Comparison of ENCODE assay signal across 1 cellular context in the genomic region with DNA sequence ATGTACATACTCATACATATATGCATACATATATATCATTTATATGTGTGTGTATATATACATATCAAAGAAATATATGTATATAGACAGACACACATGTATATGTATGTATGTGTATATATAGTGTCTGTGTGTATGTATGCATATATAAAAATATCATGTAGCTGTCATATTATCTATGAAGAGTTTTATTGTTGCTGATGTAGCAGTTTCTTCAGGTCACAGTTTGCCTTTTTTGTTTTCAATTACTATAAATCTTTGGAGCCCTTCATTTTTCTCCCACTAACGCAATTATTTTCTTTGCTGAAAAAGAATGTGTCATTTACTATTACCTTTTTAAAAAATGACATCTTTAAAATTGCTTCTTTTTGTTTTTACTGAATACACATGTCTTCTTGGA.
TF ChIP-seq lines count a peak whose summit lies in the region.

No MANE protein-coding gene starts in this region.

TF ChIP-seq in K562, 482 proteins besides CTCF, POLR2A, EP300 and RAD21 (continued from another document):
- TF ChIP-seq, protein P1, sequence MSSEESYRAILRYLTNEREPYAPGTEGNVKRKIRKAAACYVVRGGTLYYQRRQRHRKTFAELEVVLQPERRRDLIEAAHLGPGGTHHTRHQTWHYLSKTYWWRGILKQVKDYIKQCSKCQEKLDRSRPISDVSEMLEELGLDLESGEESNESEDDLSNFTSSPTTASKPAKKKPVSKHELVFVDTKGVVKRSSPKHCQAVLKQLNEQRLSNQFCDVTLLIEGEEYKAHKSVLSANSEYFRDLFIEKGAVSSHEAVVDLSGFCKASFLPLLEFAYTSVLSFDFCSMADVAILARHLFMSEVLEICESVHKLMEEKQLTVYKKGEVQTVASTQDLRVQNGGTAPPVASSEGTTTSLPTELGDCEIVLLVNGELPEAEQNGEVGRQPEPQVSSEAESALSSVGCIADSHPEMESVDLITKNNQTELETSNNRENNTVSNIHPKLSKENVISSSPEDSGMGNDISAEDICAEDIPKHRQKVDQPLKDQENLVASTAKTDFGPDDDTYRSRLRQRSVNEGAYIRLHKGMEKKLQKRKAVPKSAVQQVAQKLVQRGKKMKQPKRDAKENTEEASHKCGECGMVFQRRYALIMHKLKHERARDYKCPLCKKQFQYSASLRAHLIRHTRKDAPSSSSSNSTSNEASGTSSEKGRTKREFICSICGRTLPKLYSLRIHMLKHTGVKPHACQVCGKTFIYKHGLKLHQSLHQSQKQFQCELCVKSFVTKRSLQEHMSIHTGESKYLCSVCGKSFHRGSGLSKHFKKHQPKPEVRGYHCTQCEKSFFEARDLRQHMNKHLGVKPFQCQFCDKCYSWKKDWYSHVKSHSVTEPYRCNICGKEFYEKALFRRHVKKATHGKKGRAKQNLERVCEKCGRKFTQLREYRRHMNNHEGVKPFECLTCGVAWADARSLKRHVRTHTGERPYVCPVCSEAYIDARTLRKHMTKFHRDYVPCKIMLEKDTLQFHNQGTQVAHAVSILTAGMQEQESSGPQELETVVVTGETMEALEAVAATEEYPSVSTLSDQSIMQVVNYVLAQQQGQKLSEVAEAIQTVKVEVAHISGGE (CRISPR knock-in tag; IDR thresholded peaks at IDR 0.05), result no peak
- no peak for TF ChIP-seq ATF7 (IDR thresholded peaks at IDR 0.05)
- no peak for TF ChIP-seq ZNF354B (CRISPR knock-in tag; IDR thresholded peaks at IDR 0.05)
- TF ChIP-seq, protein P2, sequence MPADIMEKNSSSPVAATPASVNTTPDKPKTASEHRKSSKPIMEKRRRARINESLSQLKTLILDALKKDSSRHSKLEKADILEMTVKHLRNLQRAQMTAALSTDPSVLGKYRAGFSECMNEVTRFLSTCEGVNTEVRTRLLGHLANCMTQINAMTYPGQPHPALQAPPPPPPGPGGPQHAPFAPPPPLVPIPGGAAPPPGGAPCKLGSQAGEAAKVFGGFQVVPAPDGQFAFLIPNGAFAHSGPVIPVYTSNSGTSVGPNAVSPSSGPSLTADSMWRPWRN (IDR thresholded peaks at IDR 0.05; ENCODE audit: low read depth), result no peak
- TF ChIP-seq, protein P3, sequence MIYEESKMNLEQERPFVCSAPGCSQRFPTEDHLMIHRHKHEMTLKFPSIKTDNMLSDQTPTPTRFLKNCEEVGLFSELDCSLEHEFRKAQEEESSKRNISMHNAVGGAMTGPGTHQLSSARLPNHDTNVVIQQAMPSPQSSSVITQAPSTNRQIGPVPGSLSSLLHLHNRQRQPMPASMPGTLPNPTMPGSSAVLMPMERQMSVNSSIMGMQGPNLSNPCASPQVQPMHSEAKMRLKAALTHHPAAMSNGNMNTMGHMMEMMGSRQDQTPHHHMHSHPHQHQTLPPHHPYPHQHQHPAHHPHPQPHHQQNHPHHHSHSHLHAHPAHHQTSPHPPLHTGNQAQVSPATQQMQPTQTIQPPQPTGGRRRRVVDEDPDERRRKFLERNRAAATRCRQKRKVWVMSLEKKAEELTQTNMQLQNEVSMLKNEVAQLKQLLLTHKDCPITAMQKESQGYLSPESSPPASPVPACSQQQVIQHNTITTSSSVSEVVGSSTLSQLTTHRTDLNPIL (CRISPR knock-in tag; IDR thresholded peaks at IDR 0.05), result no peak
- no peak for TF ChIP-seq SP1 (CRISPR knock-in tag; IDR thresholded peaks at IDR 0.05)
- peak; percentile 45; the same call in 1 of the 2 replicates for TF ChIP-seq MAFG (tag; conservative IDR thresholded peaks at IDR 0.05)
- TF ChIP-seq C11orf30 (IDR thresholded peaks at IDR 0.05; ENCODE audit: low read depth), result peak; percentile 25; the same call in 1 of the 2 replicates
- peak; percentile 38; the same call in 1 of the 2 replicates for TF ChIP-seq MAFF (IDR thresholded peaks at IDR 0.05; ENCODE audit: low read length)
- TF ChIP-seq ZNF785 (CRISPR knock-in tag; IDR thresholded peaks at IDR 0.05), result no peak
- TF ChIP-seq, protein P4, sequence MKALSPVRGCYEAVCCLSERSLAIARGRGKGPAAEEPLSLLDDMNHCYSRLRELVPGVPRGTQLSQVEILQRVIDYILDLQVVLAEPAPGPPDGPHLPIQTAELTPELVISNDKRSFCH (CRISPR knock-in tag; IDR thresholded peaks at IDR 0.05), result no peak
- TF ChIP-seq, protein P4 (tag; IDR thresholded peaks at IDR 0.05), result no peak
- TF ChIP-seq ZNF668 (CRISPR knock-in tag; IDR thresholded peaks at IDR 0.05), result no peak
- peak; percentile 56 for TF ChIP-seq ZNF316 (IDR thresholded peaks at IDR 0.05)
- no peak for TF ChIP-seq PHF20 (IDR thresholded peaks at IDR 0.05; ENCODE audit: partially characterized antibody)
- TF ChIP-seq, protein P5, sequence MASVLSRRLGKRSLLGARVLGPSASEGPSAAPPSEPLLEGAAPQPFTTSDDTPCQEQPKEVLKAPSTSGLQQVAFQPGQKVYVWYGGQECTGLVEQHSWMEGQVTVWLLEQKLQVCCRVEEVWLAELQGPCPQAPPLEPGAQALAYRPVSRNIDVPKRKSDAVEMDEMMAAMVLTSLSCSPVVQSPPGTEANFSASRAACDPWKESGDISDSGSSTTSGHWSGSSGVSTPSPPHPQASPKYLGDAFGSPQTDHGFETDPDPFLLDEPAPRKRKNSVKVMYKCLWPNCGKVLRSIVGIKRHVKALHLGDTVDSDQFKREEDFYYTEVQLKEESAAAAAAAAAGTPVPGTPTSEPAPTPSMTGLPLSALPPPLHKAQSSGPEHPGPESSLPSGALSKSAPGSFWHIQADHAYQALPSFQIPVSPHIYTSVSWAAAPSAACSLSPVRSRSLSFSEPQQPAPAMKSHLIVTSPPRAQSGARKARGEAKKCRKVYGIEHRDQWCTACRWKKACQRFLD (CRISPR knock-in tag; IDR thresholded peaks at IDR 0.05), result no peak
- TF ChIP-seq, protein P6, sequence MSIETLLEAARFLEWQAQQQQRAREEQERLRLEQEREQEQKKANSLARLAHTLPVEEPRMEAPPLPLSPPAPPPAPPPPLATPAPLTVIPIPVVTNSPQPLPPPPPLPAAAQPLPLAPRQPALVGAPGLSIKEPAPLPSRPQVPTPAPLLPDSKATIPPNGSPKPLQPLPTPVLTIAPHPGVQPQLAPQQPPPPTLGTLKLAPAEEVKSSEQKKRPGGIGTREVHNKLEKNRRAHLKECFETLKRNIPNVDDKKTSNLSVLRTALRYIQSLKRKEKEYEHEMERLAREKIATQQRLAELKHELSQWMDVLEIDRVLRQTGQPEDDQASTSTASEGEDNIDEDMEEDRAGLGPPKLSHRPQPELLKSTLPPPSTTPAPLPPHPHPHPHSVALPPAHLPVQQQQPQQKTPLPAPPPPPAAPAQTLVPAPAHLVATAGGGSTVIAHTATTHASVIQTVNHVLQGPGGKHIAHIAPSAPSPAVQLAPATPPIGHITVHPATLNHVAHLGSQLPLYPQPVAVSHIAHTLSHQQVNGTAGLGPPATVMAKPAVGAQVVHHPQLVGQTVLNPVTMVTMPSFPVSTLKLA (conservative IDR thresholded peaks at IDR 0.05), result no peak
- no peak for TF ChIP-seq MEIS2 (IDR thresholded peaks at IDR 0.05; ENCODE audit: partially characterized antibody)
- TF ChIP-seq ZNF77 (CRISPR knock-in tag; IDR thresholded peaks at IDR 0.05), result no peak
- TF ChIP-seq MAFK (IDR thresholded peaks at IDR 0.05; ENCODE audit: low read length), result peak; percentile 56; the same call in 1 of the 2 replicates
